Comparison of ENCODE assay signal across 25 cellular contexts in genomic region chr3:77773084-77773483, GRCh38.
"Had no signal": no experiment of that assay in that cellular context is flagged by ENCODE, and none has a peak within 500 bp of the region (broad histone marks: within the 10 kb centered on the region; RNA-seq: fewer than 3 reads in every experiment).

No MANE protein-coding gene starts in this region.

- H3K27ac ChIP-seq: neutrophil, pancreas, prostate gland, right lobe of liver, sigmoid colon, stomach, thoracic aorta, thyroid gland, tibial nerve, upper lobe of left lung, vagina had no signal

- DNase-seq: nephron progenitor cell; nucleus accumbens; pancreas; retina; right cardiac atrium; right lobe of liver; sigmoid colon; small intestine; stimulated activated CD4-positive, alpha-beta T cell treated with anti-CD3 and anti-CD28 coated beads, Interleukin-15, amount 100 ng/mL, for 24 hours; stimulated activated CD4-positive, alpha-beta T cell treated with anti-CD3 and anti-CD28 coated beads, Interleukin-2, amount 100 ng/mL, for 24 hours; stimulated activated CD4-positive, alpha-beta T cell treated with anti-CD3 and anti-CD28 coated beads, Interleukin-2, amount 100 ng/mL, for 48 hours; stimulated activated CD4-positive, alpha-beta T cell treated with anti-CD3 and anti-CD28 coated beads, Interleukin-4, amount 100 ng/mL, for 24 hours; stimulated activated naive B cell treated with anti-CD40 and anti-IgM and Interleukin-4, amounts not matched to agents 10 μg/mL and 1 μg/mL and 100 μg/mL, for 72 hours; stimulated activated naive CD4-positive, alpha-beta T cell treated with Interleukin-2 at 50 U/mL for 16 hours; stomach; thyroid gland; trophoblast cell; upper lobe of left lung had no signal

- H3K36me3 ChIP-seq: neutrophil, pancreas, prostate gland, right lobe of liver, sigmoid colon, stomach, thoracic aorta, thyroid gland, tibial nerve, upper lobe of left lung, vagina had no signal

- ATAC-seq: natural killer cell treated with Interleukin-12 subunit alpha and Interleukin-12 subunit beta and Interleukin-15 and Interleukin-18, amount 100 ng/mL, for 72 hours; pancreas; right cardiac atrium; right lobe of liver; stimulated activated effector memory CD8-positive, alpha-beta T cell treated with anti-CD3 and anti-CD28 coated beads, Interleukin-12 subunit alpha, Interleukin-12 subunit beta, amount 100 ng/mL, for 72 hours; stimulated activated naive B cell treated with anti-CD40 and anti-IgM and Interleukin-4, amounts not matched to agents 10 μg/mL and 1 μg/mL and 100 μg/mL, for 72 hours had no signal

- H3K9me3 ChIP-seq: neutrophil, pancreas, prostate gland, right lobe of liver, thoracic aorta, thyroid gland, tibial nerve, upper lobe of left lung, vagina had no signal

- H3K4me1 ChIP-seq: pancreas, prostate gland, right lobe of liver, sigmoid colon, stomach, thyroid gland, tibial nerve, upper lobe of left lung, vagina had no signal

- H3K27me3 ChIP-seq: neutrophil, pancreas, right lobe of liver, sigmoid colon, stomach, thyroid gland, tibial nerve, upper lobe of left lung, vagina had no signal

- H3K4me3 ChIP-seq: pancreas, prostate gland, right lobe of liver, sigmoid colon, stomach, thoracic aorta, thyroid gland, tibial nerve, upper lobe of left lung, vagina had no signal
